Comparison of ENCODE assay signal across 1 cellular context in the genomic region with DNA sequence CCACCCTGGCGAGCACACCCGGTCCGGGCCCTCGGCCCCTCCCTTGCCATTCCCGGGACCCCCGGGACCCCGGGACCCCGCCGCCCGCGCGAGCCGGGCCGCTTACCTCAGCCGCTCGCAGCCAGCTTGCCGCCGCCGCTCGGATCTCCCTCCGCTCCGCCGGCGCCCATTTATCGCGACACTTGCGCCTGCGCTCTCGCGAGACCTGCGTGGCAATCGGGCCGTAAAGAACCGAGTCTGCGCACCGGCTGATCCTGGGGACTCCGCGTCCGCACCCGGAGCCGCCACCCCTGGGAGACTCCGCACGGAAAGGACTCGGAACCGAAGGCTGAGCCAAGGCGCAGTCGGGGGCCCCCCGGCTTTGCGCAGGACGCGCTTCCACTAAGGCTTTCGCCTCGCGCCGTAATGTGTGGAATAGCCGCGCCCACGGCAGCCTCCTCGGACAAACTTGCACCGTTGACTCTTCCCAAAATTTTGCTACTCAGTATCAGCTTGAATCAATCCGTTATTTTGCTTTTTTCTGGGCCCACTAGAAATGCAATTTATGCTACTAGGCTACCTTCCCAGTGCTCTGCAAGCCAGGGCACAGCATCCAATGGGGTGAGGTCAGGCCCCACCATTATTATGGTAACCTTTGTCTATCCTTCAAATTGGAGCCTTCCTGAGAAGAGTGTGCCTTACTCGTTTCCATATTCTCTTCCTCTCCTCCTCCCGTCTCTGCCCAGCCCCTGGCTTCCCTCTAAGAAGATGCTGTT.
TF ChIP-seq lines count a peak whose summit lies in the region.

Gene MAD1L1, minus strand, starts transcription at position 180 of the 755 bp plus-strand sequence. CDS start 2,812 bp downstream, outside the sequence.

TF ChIP-seq in GM12878, 131 proteins besides CTCF, POLR2A, EP300 and RAD21 (continued from another document):
- TF ChIP-seq REST (IDR thresholded peaks at IDR 0.05; ENCODE audit: low read depth, low read length): 0 out of 2 replicates have a peak, but pooled peaks have one; percentile 27
- TF ChIP-seq NRF1 (conservative IDR thresholded peaks at IDR 0.05; ENCODE audit: low read depth, low read length): peak; percentile 48
- TF ChIP-seq ZNF274 (IDR thresholded peaks at IDR 0.05; ENCODE audit: insufficient read depth, insufficient read length): no peak
- peak; percentile 81; the same call in 1 of the 2 replicates for TF ChIP-seq ZSCAN29 (IDR thresholded peaks at IDR 0.05)
- peak in 1 of 2 experiments; percentile 22; a peak in 1 of 4 replicates for TF ChIP-seq SRF (IDR thresholded peaks at IDR 0.05; ENCODE audit: low read depth in 2 of 2, low read length in 2 of 2)
- no peak for TF ChIP-seq TBL1XR1 (IDR thresholded peaks at IDR 0.05; ENCODE audit: low read depth, low read length)
- TF ChIP-seq, protein P1, sequence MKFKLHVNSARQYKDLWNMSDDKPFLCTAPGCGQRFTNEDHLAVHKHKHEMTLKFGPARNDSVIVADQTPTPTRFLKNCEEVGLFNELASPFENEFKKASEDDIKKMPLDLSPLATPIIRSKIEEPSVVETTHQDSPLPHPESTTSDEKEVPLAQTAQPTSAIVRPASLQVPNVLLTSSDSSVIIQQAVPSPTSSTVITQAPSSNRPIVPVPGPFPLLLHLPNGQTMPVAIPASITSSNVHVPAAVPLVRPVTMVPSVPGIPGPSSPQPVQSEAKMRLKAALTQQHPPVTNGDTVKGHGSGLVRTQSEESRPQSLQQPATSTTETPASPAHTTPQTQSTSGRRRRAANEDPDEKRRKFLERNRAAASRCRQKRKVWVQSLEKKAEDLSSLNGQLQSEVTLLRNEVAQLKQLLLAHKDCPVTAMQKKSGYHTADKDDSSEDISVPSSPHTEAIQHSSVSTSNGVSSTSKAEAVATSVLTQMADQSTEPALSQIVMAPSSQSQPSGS (IDR thresholded peaks at IDR 0.05; ENCODE audit: low read length): no peak; the same call in 1 of the 2 replicates
- no peak for TF ChIP-seq EZH2 (IDR thresholded peaks at IDR 0.05; ENCODE audit: borderline replicate concordance, control insufficient read depth, low read depth, low read length)
- no peak for TF ChIP-seq STAT1 (conservative IDR thresholded peaks at IDR 0.05)
- peak; percentile 90 for TF ChIP-seq LARP7 (IDR thresholded peaks at IDR 0.05)
- TF ChIP-seq TCF3 (IDR thresholded peaks at IDR 0.05; ENCODE audit: borderline replicate concordance, insufficient read depth, low read depth, low read length): 0 out of 2 replicates have a peak, but pooled peaks have one; percentile 22
- peak; percentile 36; the same call in 1 of the 2 replicates for TF ChIP-seq PKNOX1 (IDR thresholded peaks at IDR 0.05)
- peak; percentile 59; the same call in 1 of the 2 replicates for TF ChIP-seq ASH2L (IDR thresholded peaks at IDR 0.05; ENCODE audit: borderline replicate concordance, low read depth)
- no peak for TF ChIP-seq ATF3 (IDR thresholded peaks at IDR 0.05; ENCODE audit: borderline replicate concordance, extremely low read depth, low read depth, low read length)
- peak; percentile 26; the same call in 1 of the 2 replicates for TF ChIP-seq EED (IDR thresholded peaks at IDR 0.05; ENCODE audit: low read depth)
- TF ChIP-seq IKZF2 (IDR thresholded peaks at IDR 0.05): peak in 1 of 2 experiments; percentile 10; a peak in 1 of 4 replicates
- peak; percentile 43; the same call in 1 of the 2 replicates for TF ChIP-seq HCFC1 (IDR thresholded peaks at IDR 0.05; ENCODE audit: low read length)
- TF ChIP-seq, protein P2, sequence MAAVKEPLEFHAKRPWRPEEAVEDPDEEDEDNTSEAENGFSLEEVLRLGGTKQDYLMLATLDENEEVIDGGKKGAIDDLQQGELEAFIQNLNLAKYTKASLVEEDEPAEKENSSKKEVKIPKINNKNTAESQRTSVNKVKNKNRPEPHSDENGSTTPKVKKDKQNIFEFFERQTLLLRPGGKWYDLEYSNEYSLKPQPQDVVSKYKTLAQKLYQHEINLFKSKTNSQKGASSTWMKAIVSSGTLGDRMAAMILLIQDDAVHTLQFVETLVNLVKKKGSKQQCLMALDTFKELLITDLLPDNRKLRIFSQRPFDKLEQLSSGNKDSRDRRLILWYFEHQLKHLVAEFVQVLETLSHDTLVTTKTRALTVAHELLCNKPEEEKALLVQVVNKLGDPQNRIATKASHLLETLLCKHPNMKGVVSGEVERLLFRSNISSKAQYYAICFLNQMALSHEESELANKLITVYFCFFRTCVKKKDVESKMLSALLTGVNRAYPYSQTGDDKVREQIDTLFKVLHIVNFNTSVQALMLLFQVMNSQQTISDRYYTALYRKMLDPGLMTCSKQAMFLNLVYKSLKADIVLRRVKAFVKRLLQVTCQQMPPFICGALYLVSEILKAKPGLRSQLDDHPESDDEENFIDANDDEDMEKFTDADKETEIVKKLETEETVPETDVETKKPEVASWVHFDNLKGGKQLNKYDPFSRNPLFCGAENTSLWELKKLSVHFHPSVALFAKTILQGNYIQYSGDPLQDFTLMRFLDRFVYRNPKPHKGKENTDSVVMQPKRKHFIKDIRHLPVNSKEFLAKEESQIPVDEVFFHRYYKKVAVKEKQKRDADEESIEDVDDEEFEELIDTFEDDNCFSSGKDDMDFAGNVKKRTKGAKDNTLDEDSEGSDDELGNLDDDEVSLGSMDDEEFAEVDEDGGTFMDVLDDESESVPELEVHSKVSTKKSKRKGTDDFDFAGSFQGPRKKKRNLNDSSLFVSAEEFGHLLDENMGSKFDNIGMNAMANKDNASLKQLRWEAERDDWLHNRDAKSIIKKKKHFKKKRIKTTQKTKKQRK (IDR thresholded peaks at IDR 0.05; ENCODE audit: low read depth, low read length): no peak
- TF ChIP-seq MAX (IDR thresholded peaks at IDR 0.05; ENCODE audit: low read depth, low read length): no peak
- TF ChIP-seq CBFB (IDR thresholded peaks at IDR 0.05; ENCODE audit: low read depth): peak; percentile 97
- peak; percentile 93 for TF ChIP-seq ZNF687 (IDR thresholded peaks at IDR 0.05)
- no peak for TF ChIP-seq MEF2A (IDR thresholded peaks at IDR 0.05; ENCODE audit: insufficient read depth, low read depth, low read length)
- TF ChIP-seq POLR2AphosphoS5 (IDR thresholded peaks at IDR 0.05; ENCODE audit: low read length): peak; percentile 37; the same call in 1 of the 2 replicates
- TF ChIP-seq, protein P3, sequence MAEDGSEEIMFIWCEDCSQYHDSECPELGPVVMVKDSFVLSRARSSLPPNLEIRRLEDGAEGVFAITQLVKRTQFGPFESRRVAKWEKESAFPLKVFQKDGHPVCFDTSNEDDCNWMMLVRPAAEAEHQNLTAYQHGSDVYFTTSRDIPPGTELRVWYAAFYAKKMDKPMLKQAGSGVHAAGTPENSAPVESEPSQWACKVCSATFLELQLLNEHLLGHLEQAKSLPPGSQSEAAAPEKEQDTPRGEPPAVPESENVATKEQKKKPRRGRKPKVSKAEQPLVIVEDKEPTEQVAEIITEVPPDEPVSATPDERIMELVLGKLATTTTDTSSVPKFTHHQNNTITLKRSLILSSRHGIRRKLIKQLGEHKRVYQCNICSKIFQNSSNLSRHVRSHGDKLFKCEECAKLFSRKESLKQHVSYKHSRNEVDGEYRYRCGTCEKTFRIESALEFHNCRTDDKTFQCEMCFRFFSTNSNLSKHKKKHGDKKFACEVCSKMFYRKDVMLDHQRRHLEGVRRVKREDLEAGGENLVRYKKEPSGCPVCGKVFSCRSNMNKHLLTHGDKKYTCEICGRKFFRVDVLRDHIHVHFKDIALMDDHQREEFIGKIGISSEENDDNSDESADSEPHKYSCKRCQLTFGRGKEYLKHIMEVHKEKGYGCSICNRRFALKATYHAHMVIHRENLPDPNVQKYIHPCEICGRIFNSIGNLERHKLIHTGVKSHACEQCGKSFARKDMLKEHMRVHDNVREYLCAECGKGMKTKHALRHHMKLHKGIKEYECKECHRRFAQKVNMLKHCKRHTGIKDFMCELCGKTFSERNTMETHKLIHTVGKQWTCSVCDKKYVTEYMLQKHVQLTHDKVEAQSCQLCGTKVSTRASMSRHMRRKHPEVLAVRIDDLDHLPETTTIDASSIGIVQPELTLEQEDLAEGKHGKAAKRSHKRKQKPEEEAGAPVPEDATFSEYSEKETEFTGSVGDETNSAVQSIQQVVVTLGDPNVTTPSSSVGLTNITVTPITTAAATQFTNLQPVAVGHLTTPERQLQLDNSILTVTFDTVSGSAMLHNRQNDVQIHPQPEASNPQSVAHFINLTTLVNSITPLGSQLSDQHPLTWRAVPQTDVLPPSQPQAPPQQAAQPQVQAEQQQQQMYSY (CRISPR knock-in tag; IDR thresholded peaks at IDR 0.05): no peak
TF ChIP-seq in GM12878: peak in this region for 52.
